ENCODE assay signal across 10 cellular contexts in genomic region chr6:109007521-109007920, GRCh38.
A peak's percentile ranks its signal among the peaks of the same experiment; 100 is the strongest.
DNase-seq lines count a peak whose midpoint lies in the region; ATAC-seq and TF ChIP-seq lines count a peak whose summit lies in the region.
"Had no signal": no experiment of that assay in that cellular context is flagged by ENCODE, and none has a peak within 500 bp of the region (broad histone marks: within the 10 kb centered on the region; RNA-seq: fewer than 3 reads in every experiment).

No MANE protein-coding gene starts in this region.

- H3K27ac ChIP-seq in heart left ventricle (peak overlapping the region in 9 of 12 donors; percentile 92 to 98 (median 95)), breast epithelium (peak overlapping the region in 1 of 2 donors; percentile 98), muscle layer of duodenum (ENCODE audit: low read length) (peak overlapping the region; percentile 97), upper lobe of right lung (peak overlapping the region; percentile 96), adrenal gland (peak overlapping the region in 1 of 5 donors; percentile 98)

- H3K4me1 ChIP-seq in heart left ventricle: peaks cover 5 to 84% (median 48%) of the 10 kb centered on the region in 12 donors
- peaks cover 0 to 15% of the 10 kb centered on the region in 2 donors for H3K4me1 ChIP-seq in breast epithelium
- peaks cover 4 to 12% of the 10 kb centered on the region in 2 donors for H3K4me1 ChIP-seq in muscle layer of duodenum (ENCODE audit: control insufficient read depth in 1 of 2, insufficient read depth in 2 of 2, low read length in 2 of 2)
- peaks cover 43% of the 10 kb centered on the region for H3K4me1 ChIP-seq in upper lobe of right lung
- H3K4me1 ChIP-seq in adrenal gland (replicated peaks in 1 of 2): peaks cover 21 to 54% of the 10 kb centered on the region in 2 donors

- TF ChIP-seq POLR2A in heart left ventricle (IDR thresholded peaks at IDR 0.05) (no peak), breast epithelium (IDR thresholded peaks at IDR 0.05) (no peak), adrenal gland (IDR thresholded peaks at IDR 0.05) (no peak)

- peak overlapping the region; percentile 1 to 91 (median 84) for H3K4me3 ChIP-seq in heart left ventricle
- H3K4me3 ChIP-seq in breast epithelium: peak overlapping the region; percentile 91 to 94 (median 91)
- peak overlapping the region; percentile 84 to 89 for H3K4me3 ChIP-seq in muscle layer of duodenum (ENCODE audit: low read depth in 1 of 2, low read length in 2 of 2)
- H3K4me3 ChIP-seq in upper lobe of right lung: peak overlapping the region; percentile 88
- peak overlapping the region in 1 of 4 donors; percentile 96 for H3K4me3 ChIP-seq in adrenal gland

- ATAC-seq in heart left ventricle (no peak), left ventricle myocardium superior (no peak), upper lobe of right lung (no peak)
- no peak for ATAC-seq in activated CD4-positive, CD25-positive, alpha-beta regulatory T cell treated with anti-CD3 and anti-CD28 coated beads, Interleukin-2, amount 50 U/mL, for 24 hours

- no peak for TF ChIP-seq CTCF in heart left ventricle (IDR thresholded peaks at IDR 0.05)
- no peak for TF ChIP-seq CTCF in breast epithelium (IDR thresholded peaks at IDR 0.05)
- no peak for TF ChIP-seq CTCF in upper lobe of right lung (IDR thresholded peaks at IDR 0.05)
- TF ChIP-seq CTCF in adrenal gland (IDR thresholded peaks at IDR 0.05): no peak

- DNase-seq in heart left ventricle (no peak), left ventricle myocardium superior (no peak), breast epithelium (ENCODE audit: low spot score in 2 of 2) (no peak), upper lobe of right lung (no peak), adrenal gland (no peak)
- no peak for DNase-seq in stimulated activated CD4-positive, alpha-beta T cell treated with anti-CD3 and anti-CD28 coated beads, Interleukin-1b, Interleukin-23, amount 100 ng/mL, for 48 hours
- DNase-seq: NCI-H146; stimulated activated CD4-positive, alpha-beta T cell treated with anti-CD3 and anti-CD28 coated beads, Interleukin-12 subunit alpha, Interleukin-12 subunit beta, amount 100 ng/mL, for 4 hours had no signal

- H3K36me3 ChIP-seq in heart left ventricle (no peaks in the 10 kb centered on the region), breast epithelium (no peaks in the 10 kb centered on the region), muscle layer of duodenum (ENCODE audit: control insufficient read depth in 1 of 2, insufficient read depth in 2 of 2, low read length in 2 of 2) (no peaks in the 10 kb centered on the region), upper lobe of right lung (no peaks in the 10 kb centered on the region), adrenal gland (replicated peaks in 1 of 2) (no peaks in the 10 kb centered on the region)

- H3K27me3 ChIP-seq in heart left ventricle: no peaks in the 10 kb centered on the region
- H3K27me3 ChIP-seq in breast epithelium: no peaks in the 10 kb centered on the region
- no peaks in the 10 kb centered on the region for H3K27me3 ChIP-seq in muscle layer of duodenum (ENCODE audit: low read depth, low read length)
- H3K27me3 ChIP-seq in upper lobe of right lung: no peaks in the 10 kb centered on the region
- no peaks in the 10 kb centered on the region for H3K27me3 ChIP-seq in adrenal gland

- WGBS in heart left ventricle, 4 donors: 56 to 64% (median 58%) methylated on average over 3 of the region's 3 CpGs
- WGBS in adrenal gland, 4 donors: 74 to 84% (median 83%) methylated on average over 3 of the region's 3 CpGs

- H3K9me3 ChIP-seq in heart left ventricle (no peaks in the 10 kb centered on the region), breast epithelium (no peaks in the 10 kb centered on the region), muscle layer of duodenum (ENCODE audit: control insufficient read depth in 1 of 2, low read length in 2 of 2) (no peaks in the 10 kb centered on the region), upper lobe of right lung (no peaks in the 10 kb centered on the region), adrenal gland (replicated peaks in 1 of 3) (no peaks in the 10 kb centered on the region)

- intact Hi-C loops in heart left ventricle (cut with DNase I): loop anchor here in 8 of 10 donors (5.0 to 10.0 kb wide), 9 partner anchors 55 to 453 kb away; partner anchors contain the start of gene CD164 (in 1 of the 8)
- intact Hi-C loops in left ventricle myocardium superior (cut with micrococcal nuclease): loop anchor here (10.0 kb wide), 1 partner anchor 57 kb away; no protein-coding TSS in a partner anchor
- intact Hi-C loops in breast epithelium (cut with DNase I; ENCODE audit: low total_unique reads): no loop called here
- intact Hi-C loops in upper lobe of right lung (cut with DNase I): no loop called here
- intact Hi-C loops in adrenal gland (cut with DNase I): loop anchor here (10.0 kb wide), 2 partner anchors 57 to 67 kb away; no protein-coding TSS in a partner anchor

Comparison
In these comparisons a context has a peak if more than half of its experiments do, and no peak if none do; other contexts are left out.
1. intact Hi-C loops: an anchor here in heart left ventricle (5.0 to 10.0 kb wide), left ventricle myocardium superior (10.0 kb wide) and adrenal gland (10.0 kb wide); none called in breast epithelium and upper lobe of right lung.